ENCODE assay signal across 7 cellular contexts in the genomic region with DNA sequence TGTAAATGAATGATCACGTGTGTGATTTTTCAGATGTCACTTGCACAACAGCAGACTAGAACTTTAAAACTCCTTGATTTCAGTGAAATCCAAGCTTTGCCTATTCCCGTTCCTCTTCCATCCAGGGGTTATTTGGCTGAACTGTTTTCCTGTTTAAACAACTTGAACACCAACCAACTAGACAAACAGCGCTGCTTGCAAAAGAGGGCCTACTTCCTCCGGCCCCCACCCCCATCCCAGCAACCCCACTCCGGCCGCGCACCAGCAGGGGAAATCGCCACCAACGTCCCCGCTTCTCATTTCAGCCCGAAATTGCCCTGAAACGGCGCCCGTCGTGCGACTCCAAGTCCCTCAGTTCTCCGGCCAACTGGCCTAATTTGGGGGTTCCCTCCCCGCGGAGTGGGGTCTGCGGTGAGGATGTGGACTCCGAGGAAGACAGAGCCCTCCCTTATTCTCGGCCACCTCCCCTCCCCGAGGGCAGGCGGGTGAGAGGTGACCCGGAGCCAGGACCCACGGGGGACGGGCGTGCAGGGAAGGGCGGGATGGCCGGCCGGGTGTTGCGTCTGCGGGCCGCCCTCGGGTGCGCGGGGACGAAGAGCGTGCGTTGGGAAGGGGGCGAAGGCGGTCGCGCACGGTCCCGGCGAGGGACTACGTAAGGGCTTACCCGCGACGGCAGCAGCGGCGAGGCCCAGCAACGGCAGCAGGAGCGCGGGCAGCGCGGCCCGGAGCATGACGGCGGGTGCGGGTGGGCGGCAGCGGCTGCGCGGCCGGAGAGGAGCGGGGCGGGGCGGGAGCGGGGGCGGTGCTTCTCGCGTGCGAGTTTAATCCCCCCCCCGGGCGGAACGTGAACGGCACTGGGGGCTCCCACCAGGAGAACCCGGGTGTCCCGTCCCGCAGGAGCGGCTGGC. TPM values are rescaled to one million over a fixed set of nuclear protein-coding genes. Genes with fewer than 3 reads are reported as not detected.
A peak's percentile ranks its signal among the peaks of the same experiment; 100 is the strongest.
DNase-seq lines count a peak whose midpoint lies in the region; ATAC-seq, FAIRE-seq and TF ChIP-seq lines count a peak whose summit lies in the region.

A gene with protein sequence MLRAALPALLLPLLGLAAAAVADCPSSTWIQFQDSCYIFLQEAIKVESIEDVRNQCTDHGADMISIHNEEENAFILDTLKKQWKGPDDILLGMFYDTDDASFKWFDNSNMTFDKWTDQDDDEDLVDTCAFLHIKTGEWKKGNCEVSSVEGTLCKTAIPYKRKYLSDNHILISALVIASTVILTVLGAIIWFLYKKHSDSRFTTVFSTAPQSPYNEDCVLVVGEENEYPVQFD (minus strand): TSS at position 741 of the 908 bp plus-strand sequence. CDS start 10 bp downstream, at position 731.

- peaks cover 5 to 9% of the 10 kb centered on the region in 2 donors for H3K27me3 Mint-ChIP-seq in natural killer cell treated with Interleukin-12 subunit alpha and Interleukin-12 subunit beta and Interleukin-15 and Interleukin-18, amount 100 ng/mL, for 72 hours

- H3K27ac Mint-ChIP-seq in natural killer cell treated with Interleukin-12 subunit alpha and Interleukin-12 subunit beta and Interleukin-15 and Interleukin-18, amount 100 ng/mL, for 72 hours: peak within 1 kb of the TSS in 1 of 2 donors; percentile 71

- no peaks in the 10 kb centered on the region for H3K36me3 Mint-ChIP-seq in natural killer cell treated with Interleukin-12 subunit alpha and Interleukin-12 subunit beta and Interleukin-15 and Interleukin-18, amount 100 ng/mL, for 72 hours

- no peaks in the 10 kb centered on the region for H3K27me3 ChIP-seq in suprapubic skin

- peak within 1 kb of the TSS; percentile 78 for H3K4me3 ChIP-seq in fibroblast of the aortic adventitia (ENCODE audit: low read depth, low read length)
- peak within 1 kb of the TSS; percentile 84 for H3K4me3 ChIP-seq in suprapubic skin

- TF ChIP-seq EP300 in suprapubic skin (IDR thresholded peaks at IDR 0.05): no peak

- no peaks in the 10 kb centered on the region for H3K9me3 Mint-ChIP-seq in natural killer cell treated with Interleukin-12 subunit alpha and Interleukin-12 subunit beta and Interleukin-15 and Interleukin-18, amount 100 ng/mL, for 72 hours

- DNase-seq in GM12892 (ENCODE audit: insufficient read length) (peak; percentile 53), HCEC 1CT (peak; percentile 32), NCI-H69 (lab: John Stamatoyannopoulos, UW) (peak; percentile 69), activated T-helper 1 cell treated with Interleukin-2 at 50 U/mL for 16 hours (ENCODE audit: low read depth) (peak; percentile 3), fibroblast of the aortic adventitia (ENCODE audit: low read depth) (peak; percentile 49), suprapubic skin (ENCODE audit: low spot score in 2 of 2) (peak; percentile 86 to 89)
- DNase-seq in natural killer cell treated with Interleukin-12 subunit alpha and Interleukin-12 subunit beta and Interleukin-15 and Interleukin-18, amount 100 ng/mL, for 72 hours (ENCODE audit: low spot score): peak; percentile 60

- peak within 1 kb of the TSS; percentile 85 for H3K27ac ChIP-seq in suprapubic skin

- FAIRE-seq in GM12892 (lab: Jason Lieb, UNC): peak; percentile 60

- H3K4me3 Mint-ChIP-seq in natural killer cell treated with Interleukin-12 subunit alpha and Interleukin-12 subunit beta and Interleukin-15 and Interleukin-18, amount 100 ng/mL, for 72 hours: peak within 1 kb of the TSS; percentile 79

- H3K4me1 Mint-ChIP-seq in natural killer cell treated with Interleukin-12 subunit alpha and Interleukin-12 subunit beta and Interleukin-15 and Interleukin-18, amount 100 ng/mL, for 72 hours (ENCODE audit: low read depth in 2 of 2): peaks cover 11 to 13% of the 10 kb centered on the region in 2 donors

- peak; percentile 64; the same call in 1 of the 2 replicates for TF ChIP-seq POLR2A in GM12892 (IDR thresholded peaks at IDR 0.05; ENCODE audit: low read depth, low read length)
- TF ChIP-seq POLR2A in suprapubic skin (IDR thresholded peaks at IDR 0.05): no peak

- TF ChIP-seq CTCF in fibroblast of the aortic adventitia (IDR thresholded peaks at IDR 0.05; ENCODE audit: insufficient read depth, low read length): no peak
- no peak for TF ChIP-seq CTCF in suprapubic skin (IDR thresholded peaks at IDR 0.05)

- peaks cover 32% of the 10 kb centered on the region for H3K4me1 ChIP-seq in suprapubic skin

- under 1% methylated on average over 43 of the region's 83 CpGs for WGBS in suprapubic skin

- no peaks in the 10 kb centered on the region for H3K9me3 ChIP-seq in suprapubic skin

- peak; percentile 81 to 89 for ATAC-seq in natural killer cell treated with Interleukin-12 subunit alpha and Interleukin-12 subunit beta and Interleukin-15 and Interleukin-18, amount 100 ng/mL, for 72 hours

- no peaks in the 10 kb centered on the region for H3K36me3 ChIP-seq in suprapubic skin

RNA-seq across cellular contexts. Expression of the gene that starts here (rescaled TPM):
- polyA plus RNA-seq in GM12892 (2012; ENCODE audit: missing spikeins): 2.2 TPM
- 23.0 and 33.0 TPM in 2 replicates for total RNA-seq in fibroblast of the aortic adventitia (ENCODE audit: low replicate concordance)
- under 1 TPM; 0.20 to 0.55 TPM for total RNA-seq in natural killer cell treated with Interleukin-12 subunit alpha and Interleukin-12 subunit beta and Interleukin-15 and Interleukin-18, amount 100 ng/mL, for 72 hours
- 10 to 100 TPM; 13.9 to 32.3 (median 19.5) TPM for total RNA-seq in suprapubic skin

Comparison
In these comparisons a context has a peak if more than half of its experiments do, and no peak if none do; other contexts are left out.
1. Peak in every context shown above with its lines: DNase-seq, ATAC-seq, H3K4me3 ChIP-seq and H3K27ac ChIP-seq.
2. RNA of the gene that starts here (total RNA-seq): 23.0 to 33.0 TPM in fibroblast of the aortic adventitia and 13.9 to 32.3 TPM in suprapubic skin; 0.20 to 0.55 TPM in natural killer cell treated with Interleukin-12 subunit alpha and Interleukin-12 subunit beta and Interleukin-15 and Interleukin-18, amount 100 ng/mL, for 72 hours; every median in the first group is over 4 times any median in the second.
3. Peak in DNase-seq and ATAC-seq in natural killer cell treated with Interleukin-12 subunit alpha and Interleukin-12 subunit beta and Interleukin-15 and Interleukin-18, amount 100 ng/mL, for 72 hours; RNA of the gene not detected or under 1 TPM.
4. DNase-seq: peak in every context shown above with its lines; median percentile 88 in suprapubic skin; 69 in NCI-H69; 60 in natural killer cell treated with Interleukin-12 subunit alpha and Interleukin-12 subunit beta and Interleukin-15 and Interleukin-18, amount 100 ng/mL, for 72 hours; 53 in GM12892; 49 in fibroblast of the aortic adventitia; 32 in HCEC 1CT; 3 in activated T-helper 1 cell treated with Interleukin-2 at 50 U/mL for 16 hours.